ENCODE assay signal across 8 cellular contexts in the genomic region with DNA sequence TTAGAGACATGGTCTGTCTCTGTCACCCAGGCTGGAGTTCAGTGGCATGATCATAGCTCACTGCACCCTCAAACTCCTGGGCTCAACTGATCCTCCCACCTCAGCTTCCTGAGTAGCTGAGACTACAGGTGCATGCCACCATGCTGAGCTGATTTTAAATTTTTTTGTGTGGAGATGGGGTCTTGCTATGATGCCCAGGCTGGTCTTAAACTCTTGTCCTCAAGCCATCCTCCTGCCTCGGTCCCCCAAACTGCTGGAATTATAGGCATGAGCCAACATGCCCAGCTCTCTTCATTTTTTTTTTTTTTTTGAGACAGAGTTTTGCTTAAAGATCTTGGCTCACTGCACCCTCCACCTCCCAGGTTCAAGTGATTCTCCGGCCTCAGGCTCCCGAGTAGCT.
"Had no signal": no experiment of that assay in that cellular context is flagged by ENCODE, and none has a peak within 500 bp of the region (broad histone marks: within the 10 kb centered on the region; RNA-seq: fewer than 3 reads in every experiment).

No MANE protein-coding gene starts in this region.

- ATAC-seq: GM12878 had no signal

- DNase-seq: GDM1, GF-D8 had no signal

- FAIRE-seq: G401.6, GM12878, GM12891, GM12892, GM18507, GM19239 had no signal

- H3K4me3 ChIP-seq: GM12878 had no signal
